ENCODE assay signal across 8 cellular contexts in genomic region chrX:49878834-49879655, GRCh38. TPM values are rescaled to one million over a fixed set of nuclear protein-coding genes. Genes with fewer than 3 reads are reported as not detected.
DNase-seq lines count a peak whose midpoint lies in the region; ATAC-seq and TF ChIP-seq lines count a peak whose summit lies in the region.

USP27X (plus strand) TSS chrX:49879484; CDS start chrX:49880308, 824 bp downstream.

- no TSS peak for BruUV-seq in OCI-LY7 (replicated peaks; lab: Mats Ljungman, UMichigan)

- POLR2A ChIA-PET in OCI-LY7 (lab: Charles Lee): interaction anchor here (0.6 kb wide), 1 partner anchor 756 kb away, joined by 3 read pairs; no protein-coding TSS in a partner anchor

- H3K27me3 Mint-ChIP-seq in activated T-cell treated with anti-CD3 and anti-CD28 coated beads, Interleukin-2, amount 50 U/mL, for 24 hours: peaks cover 42% of the 10 kb centered on the region

- H3K4me1 Mint-ChIP-seq in activated T-cell treated with anti-CD3 and anti-CD28 coated beads, Interleukin-2, amount 50 U/mL, for 24 hours (ENCODE audit: low read depth): peaks cover 34% of the 10 kb centered on the region

- no peaks in the 10 kb centered on the region for H3K79me2 ChIP-seq in OCI-LY7 (ENCODE audit: insufficient read depth, low read depth, low read length)

- intact Hi-C loops in OCI-LY7 (cut with micrococcal nuclease; ENCODE audit: unreplicated experiment): no loop called here

- peak within 1 kb of the TSS; percentile 72; the same call in 1 of the 2 replicates for H2AFZ ChIP-seq in OCI-LY7 (ENCODE audit: low read length)

- no peaks in the 10 kb centered on the region for H3K36me3 ChIP-seq in OCI-LY7 (ENCODE audit: insufficient read depth, low read length)
- H3K36me3 ChIP-seq in muscle layer of duodenum (ENCODE audit: control insufficient read depth in 1 of 2, insufficient read depth in 2 of 2, low read length in 2 of 2): no peaks in the 10 kb centered on the region

- peak; percentile 88 for ATAC-seq in GM21526 (IDR thresholded peaks at IDR 0.05; ENCODE audit: low FRiP score, unreplicated experiment)
- peak; percentile 91 for ATAC-seq in esophagus mucosa

- H3K4me1 ChIP-seq in OCI-LY7 (ENCODE audit: insufficient read depth, low read length, poor library complexity, severe bottlenecking): peaks cover 3% of the 10 kb centered on the region
- peaks cover 0 to 28% of the 10 kb centered on the region in 2 donors for H3K4me1 ChIP-seq in muscle layer of duodenum (ENCODE audit: control insufficient read depth in 1 of 2, insufficient read depth in 2 of 2, low read length in 2 of 2)

- H3K9me3 ChIP-seq in OCI-LY7 (ENCODE audit: low read length) (no peaks in the 10 kb centered on the region), muscle layer of duodenum (ENCODE audit: control insufficient read depth in 1 of 2, low read length in 2 of 2) (no peaks in the 10 kb centered on the region)

- H3K27me3 ChIP-seq in muscle layer of duodenum (ENCODE audit: low read depth, low read length): no peaks in the 10 kb centered on the region

- no peaks in the 10 kb centered on the region for H3K36me3 Mint-ChIP-seq in activated T-cell treated with anti-CD3 and anti-CD28 coated beads, Interleukin-2, amount 50 U/mL, for 24 hours (ENCODE audit: low read depth)

- peak within 1 kb of the TSS; percentile 75 for H3K4me3 Mint-ChIP-seq in activated T-cell treated with anti-CD3 and anti-CD28 coated beads, Interleukin-2, amount 50 U/mL, for 24 hours

- H3K27ac Mint-ChIP-seq in activated T-cell treated with anti-CD3 and anti-CD28 coated beads, Interleukin-2, amount 50 U/mL, for 24 hours: peak within 1 kb of the TSS; percentile 84

- peak; percentile 70 for TF ChIP-seq CTCF in OCI-LY7 (conservative IDR thresholded peaks at IDR 0.05; ENCODE audit: low read length)

- no peak within 1 kb of the TSS for H3K27ac ChIP-seq in OCI-LY7 (ENCODE audit: low read depth, low read length, poor library complexity, severe bottlenecking)
- no peak within 1 kb of the TSS for H3K27ac ChIP-seq in muscle layer of duodenum (ENCODE audit: low read length)

- H3K4me3 ChIP-seq in OCI-LY7 (ENCODE audit: low read depth, low read length, poor library complexity, severe bottlenecking) (peak within 1 kb of the TSS; percentile 68), muscle layer of duodenum (ENCODE audit: low read depth in 1 of 2, low read length in 2 of 2) (peak within 1 kb of the TSS; percentile 56 to 63)

- DNase-seq in DMS 273 treated with DMSO at 0.1 percent for 48 hours (lab: John Stamatoyannopoulos, UW) (peak; percentile 63), HuH-7 (ENCODE audit: low spot score) (peak; percentile 43), OCI-LY7 (ENCODE audit: low spot score) (peak; percentile 73)
- peak; percentile 77 for DNase-seq in activated T-cell treated with anti-CD3 and anti-CD28 coated beads, Interleukin-2, amount 50 U/mL, for 24 hours
- peak; percentile 17 for DNase-seq in stimulated activated CD8-positive, alpha-beta memory T cell treated with anti-CD3 and anti-CD28 coated beads, Interleukin-7, amount 100 ng/mL, for 24 hours (ENCODE audit: low read depth)

- peak within 1 kb of the TSS; percentile 68 for H3K4me2 ChIP-seq in OCI-LY7 (ENCODE audit: low read length)

- CTCF ChIA-PET in OCI-LY7 (lab: Charles Lee; ENCODE audit: unreplicated experiment): interaction anchor here (1.4 kb wide), 1 partner anchor 40 kb away, joined by 3 read pairs; no protein-coding TSS in a partner anchor

- H4K20me1 ChIP-seq in OCI-LY7 (ENCODE audit: insufficient read depth, low read length): no peaks in the 10 kb centered on the region

- H3K9me3 Mint-ChIP-seq in activated T-cell treated with anti-CD3 and anti-CD28 coated beads, Interleukin-2, amount 50 U/mL, for 24 hours: no peaks in the 10 kb centered on the region

- no peaks in the 10 kb centered on the region for H3K9me2 ChIP-seq in OCI-LY7 (ENCODE audit: insufficient read depth, low read length)

RNA-seq across cellular contexts. Expression of gene USP27X, which starts in this region (rescaled TPM):
- total RNA-seq in OCI-LY7 (2014; rRNA removed; shearing (Covaris generic)): 1.2 and 1.3 TPM in 2 replicates
- total RNA-seq in OCI-LY7 (2022) (1.8 and 2.0 TPM in 2 replicates), esophagus mucosa (1.2 TPM)

Comparison
In these comparisons a context has a peak if more than half of its experiments do, and no peak if none do; other contexts are left out.
1. DNase-seq: peak in every context shown above with its lines; median percentile 77 in activated T-cell treated with anti-CD3 and anti-CD28 coated beads, Interleukin-2, amount 50 U/mL, for 24 hours; 73 in OCI-LY7; 63 in DMS 273 treated with DMSO at 0.1 percent for 48 hours; 43 in HuH-7; 17 in stimulated activated CD8-positive, alpha-beta memory T cell treated with anti-CD3 and anti-CD28 coated beads, Interleukin-7, amount 100 ng/mL, for 24 hours.